In the genomic region with DNA sequence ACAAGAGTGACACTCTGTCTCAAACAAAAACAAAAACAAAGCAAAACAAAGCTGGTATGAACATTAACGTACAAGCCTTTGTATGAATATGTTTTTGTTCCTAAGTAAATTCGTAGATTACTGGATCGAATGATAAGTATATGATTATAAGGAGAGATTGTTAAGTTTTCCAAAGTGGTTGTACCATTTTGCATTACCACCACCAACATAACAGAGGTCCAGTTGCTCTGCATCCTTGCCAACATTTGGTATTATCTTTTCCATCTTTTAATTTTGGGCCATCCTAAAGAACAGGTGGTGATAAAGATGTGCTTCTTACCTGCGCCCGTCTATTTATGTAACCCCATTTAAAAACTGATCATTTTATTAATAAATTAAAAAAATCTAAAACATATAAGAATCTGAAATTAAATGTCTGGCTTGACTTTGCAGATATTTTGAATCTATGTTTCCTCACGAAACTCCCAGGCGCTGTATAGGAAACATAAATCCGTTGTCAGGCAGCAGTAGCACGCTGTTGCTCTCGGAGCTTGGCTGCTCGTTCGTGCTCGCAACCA, we compare ENCODE assay signal across 8 cellular contexts. TPM values are rescaled to one million over a fixed set of nuclear protein-coding genes. Genes with fewer than 3 reads are reported as not detected.
DNase-seq lines count a peak whose midpoint lies in the region; ATAC-seq, FAIRE-seq and TF ChIP-seq lines count a peak whose summit lies in the region.

No MANE protein-coding gene starts in this region.

- TF ChIP-seq POLR2A in endothelial cell of umbilical vein (IDR thresholded peaks at IDR 0.05; ENCODE audit: low read depth, low read length), result peak; percentile 82

- H3K9me3 ChIP-seq in OCI-LY7 (ENCODE audit: low read length) (peaks cover 4% of the 10 kb centered on the region; the same call in 1 of the 2 replicates), endothelial cell of umbilical vein (replicated peaks; ENCODE audit: control insufficient read depth, insufficient read depth, low read length) (no peaks in the 10 kb centered on the region), psoas muscle (no peaks in the 10 kb centered on the region)

- no peaks in the 10 kb centered on the region for H3K9me1 ChIP-seq in endothelial cell of umbilical vein (replicated peaks; ENCODE audit: control insufficient read depth, extremely low read depth, insufficient read depth, low read length)

- H3K4me3 ChIP-seq in GM12865 (ENCODE audit: low read depth, low read length) (peak overlapping the region; percentile 60), OCI-LY7 (ENCODE audit: low read depth, low read length, poor library complexity, severe bottlenecking) (peak overlapping the region; percentile 15), endothelial cell of umbilical vein (replicated peaks in 1 of 3; ENCODE audit: insufficient read depth in 1 of 3, low read depth in 1 of 3, low read length in 3 of 3) (peak overlapping the region; percentile 1 to 53 (median 34)), psoas muscle (peak overlapping the region; percentile 96)

- H4K20me1 ChIP-seq in OCI-LY7 (ENCODE audit: insufficient read depth, low read length) (peaks cover 16% of the 10 kb centered on the region; the same call in 1 of the 2 replicates), endothelial cell of umbilical vein (replicated peaks; ENCODE audit: control insufficient read depth, extremely low read depth, insufficient read depth, low read length) (no peaks in the 10 kb centered on the region)

- peaks cover 25% of the 10 kb centered on the region for H3K4me1 ChIP-seq in OCI-LY7 (ENCODE audit: insufficient read depth, low read length, poor library complexity, severe bottlenecking)
- peaks cover 13% of the 10 kb centered on the region for H3K4me1 ChIP-seq in endothelial cell of umbilical vein (ENCODE audit: control insufficient read depth, extremely low read depth, insufficient read depth, low read length)
- peaks cover 34% of the 10 kb centered on the region for H3K4me1 ChIP-seq in psoas muscle

- H2AFZ ChIP-seq in OCI-LY7 (ENCODE audit: low read length), result no peak overlapping the region
- H2AFZ ChIP-seq in endothelial cell of umbilical vein (ENCODE audit: low read depth, low read length), result peak overlapping the region; percentile 1

- dilution Hi-C loops in endothelial cell of umbilical vein (cut with MboI; ENCODE audit: extremely low pct_ligation_motif_present, low sequenced_read_pairs), result no loop called here

- H3K9me2 ChIP-seq in OCI-LY7 (ENCODE audit: insufficient read depth, low read length), result no peaks in the 10 kb centered on the region

- POLR2A ChIA-PET in OCI-LY7 (lab: Charles Lee) (interaction anchor here (0.7 to 1.6 kb wide), 2 partner anchors 122 to 1940 kb away, joined by 3 read pairs; no protein-coding TSS in a partner anchor), endothelial cell of umbilical vein (lab: Charles Lee) (no interaction called here)

- intact Hi-C loops in OCI-LY7 (cut with micrococcal nuclease; ENCODE audit: unreplicated experiment), result loop anchor here (5.0 kb wide), 1 partner anchor 412 kb away; a partner anchor contains a TSS
- intact Hi-C loops in endothelial cell of umbilical vein (cut with micrococcal nuclease), result loop anchor here (1.0 to 5.0 kb wide), 3 partner anchors 199 to 1207 kb away; a partner anchor contains a TSS
- intact Hi-C loops in psoas muscle (cut with DNase I), result loop anchor here in 1 of 2 donors (10.0 kb wide), 1 partner anchor 136 kb away; no protein-coding TSS in a partner anchor

- peaks cover 16% of the 10 kb centered on the region; the same call in 1 of the 2 replicates for H3K79me2 ChIP-seq in OCI-LY7 (ENCODE audit: insufficient read depth, low read depth, low read length)
- peaks cover 42% of the 10 kb centered on the region for H3K79me2 ChIP-seq in endothelial cell of umbilical vein (ENCODE audit: control insufficient read depth, insufficient read depth, low read length)

- H3K36me3 ChIP-seq in OCI-LY7 (ENCODE audit: insufficient read depth, low read length) (peaks cover 27% of the 10 kb centered on the region), endothelial cell of umbilical vein (ENCODE audit: control insufficient read depth in 2 of 2, extremely low read depth in 1 of 2, insufficient read depth in 2 of 2, low read length in 2 of 2) (no peaks in the 10 kb centered on the region), psoas muscle (ENCODE audit: insufficient read depth in 1 of 2, low read depth in 1 of 2) (peaks cover 0 to 26% of the 10 kb centered on the region in 2 donors)

- no peak for TF ChIP-seq CTCF in GM12865 (IDR thresholded peaks at IDR 0.05; ENCODE audit: insufficient read depth, low read depth, low read length, missing control alignments)
- no peak for TF ChIP-seq CTCF in OCI-LY7 (conservative IDR thresholded peaks at IDR 0.05; ENCODE audit: low read length)
- TF ChIP-seq CTCF in endothelial cell of umbilical vein (IDR thresholded peaks at IDR 0.05; ENCODE audit: extremely low read depth in 1 of 2, insufficient read depth in 1 of 2, low read depth in 1 of 2, low read length in 2 of 2), result no peak
- TF ChIP-seq CTCF in psoas muscle (IDR thresholded peaks at IDR 0.05), result no peak

- H3K27ac ChIP-seq in OCI-LY7 (ENCODE audit: low read depth, low read length, poor library complexity, severe bottlenecking), result no peak overlapping the region
- H3K27ac ChIP-seq in endothelial cell of umbilical vein (ENCODE audit: insufficient read depth, low read depth, low read length), result peak overlapping the region; percentile 17
- H3K27ac ChIP-seq in psoas muscle, result peak overlapping the region; percentile 93

- DNase-seq in GM12865 (ENCODE audit: low read depth) (no peak), OCI-LY7 (ENCODE audit: low spot score) (no peak), endothelial cell of umbilical vein (ENCODE audit: low read depth, low spot score) (no peak), psoas muscle (no peak), mesenteric fat pad (ENCODE audit: low spot score) (no peak), HTR-8/SVneo (ENCODE audit: insufficient read length, low spot score) (no peak)
- no peak for DNase-seq in activated effector memory CD4-positive, alpha-beta T cell treated with anti-CD3 and anti-CD28 coated beads, Interleukin-2, amount 50 U/mL, for 16 hours

- H3K9ac ChIP-seq in endothelial cell of umbilical vein (replicated peaks; ENCODE audit: extremely low read depth, insufficient read depth, low read length), result peak overlapping the region; percentile 62

- FAIRE-seq in endothelial cell of umbilical vein (lab: Jason Lieb, UNC) (no peak), HTR-8/SVneo (lab: Jason Lieb, UNC) (no peak)

- BruUV-seq in OCI-LY7 (replicated peaks; lab: Mats Ljungman, UMichigan) (no TSS peak), endothelial cell of umbilical vein (replicated peaks; lab: Mats Ljungman, UMichigan) (TSS peak; percentile 96)

- 25 to 26% (median 26%) methylated on average over 13 of the region's 13 CpGs for WGBS in psoas muscle, 3 donors

- H3K27me3 ChIP-seq in endothelial cell of umbilical vein (ENCODE audit: control insufficient read depth in 2 of 2, insufficient read depth in 2 of 2, low read length in 2 of 2) (no peaks in the 10 kb centered on the region), psoas muscle (ENCODE audit: insufficient read depth in 3 of 3, low read length in 2 of 3) (no peaks in the 10 kb centered on the region)

- H3K4me2 ChIP-seq in OCI-LY7 (ENCODE audit: low read length), result peak overlapping the region; percentile 39
- peak overlapping the region; percentile 64 for H3K4me2 ChIP-seq in endothelial cell of umbilical vein (ENCODE audit: insufficient read depth, low read length)

- ATAC-seq in psoas muscle, result no peak
- no peak for ATAC-seq in HG02610 (IDR thresholded peaks at IDR 0.05; ENCODE audit: unreplicated experiment)

- CTCF ChIA-PET in OCI-LY7 (lab: Charles Lee; ENCODE audit: unreplicated experiment) (no interaction called here), endothelial cell of umbilical vein (lab: Charles Lee) (no interaction called here)

TF ChIP-seq in endothelial cell of umbilical vein, 7 proteins besides CTCF, POLR2A, EP300 and RAD21:
- TF ChIP-seq JUN (IDR thresholded peaks at IDR 0.05; ENCODE audit: borderline replicate concordance, insufficient read depth, insufficient read length, low read depth), result no peak
- TF ChIP-seq, protein P1, sequence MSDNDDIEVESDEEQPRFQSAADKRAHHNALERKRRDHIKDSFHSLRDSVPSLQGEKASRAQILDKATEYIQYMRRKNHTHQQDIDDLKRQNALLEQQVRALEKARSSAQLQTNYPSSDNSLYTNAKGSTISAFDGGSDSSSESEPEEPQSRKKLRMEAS (IDR thresholded peaks at IDR 0.05; ENCODE audit: insufficient read depth, insufficient read length), result no peak
- no peak for TF ChIP-seq EZH2 (IDR thresholded peaks at IDR 0.05; ENCODE audit: borderline replicate concordance, low read depth, low read length, severe bottlenecking)
- peak; percentile 72 for TF ChIP-seq POLR2AphosphoS5 (IDR thresholded peaks at IDR 0.05; ENCODE audit: insufficient read depth, low read depth, low read length)
- TF ChIP-seq GATA2 (IDR thresholded peaks at IDR 0.05; ENCODE audit: insufficient read depth, insufficient read length, low read depth, low read length), result no peak
- TF ChIP-seq MYC (IDR thresholded peaks at IDR 0.05; ENCODE audit: low read depth, low read length), result peak; percentile 43

RNA-seq across cellular contexts. Expression of a gene that starts 0.6 kb away (rescaled TPM):
- 9.5 and 14.1 TPM in 2 replicates for total RNA-seq in OCI-LY7 (2014; rRNA removed; shearing (Covaris generic))
- total RNA-seq in OCI-LY7 (2022) (19.3 and 20.2 TPM in 2 replicates), endothelial cell of umbilical vein (22.5 and 23.3 TPM in 2 replicates), psoas muscle (10 to 100 TPM; 23.1 to 33.8 (median 25.0) TPM), mesenteric fat pad (21.0 TPM)
- polyA plus RNA-seq in endothelial cell of umbilical vein (6.7 and 7.9 TPM in 2 replicates), psoas muscle (10 to 100 TPM; 13.7 to 36.8 (median 26.6) TPM)
- 10.3 and 10.4 TPM in 2 replicates for polyA plus RNA-seq in endothelial cell of umbilical vein (2011; cell fraction: cytosol; rRNA removed)
- 19.5 and 23.9 TPM in 2 replicates for polyA plus RNA-seq in endothelial cell of umbilical vein (2011; cell fraction: nucleus; rRNA removed)
- 19.9 and 26.8 TPM in 2 replicates for polyA plus RNA-seq in endothelial cell of umbilical vein (2012)
- 13.0 and 15.2 TPM in 2 replicates for polyA minus RNA-seq in endothelial cell of umbilical vein
- 14.6 TPM for polyA minus RNA-seq in endothelial cell of umbilical vein (2011; cell fraction: cytosol; rRNA and poly(A)+ RNA removed)
- 18.2 and 21.3 TPM in 2 replicates for polyA minus RNA-seq in endothelial cell of umbilical vein (2011; cell fraction: nucleus; rRNA and poly(A)+ RNA removed)

Comparison
In these comparisons a context has a peak if more than half of its experiments do, and no peak if none do; other contexts are left out.
1. H3K4me3 ChIP-seq: peak in every context shown above with its lines; median percentile 96 in psoas muscle; 60 in GM12865; 34 in endothelial cell of umbilical vein; 15 in OCI-LY7.